Comparison of ENCODE assay signal across 8 cellular contexts in genomic region chr17:33964344-33964979, GRCh38.
DNase-seq lines count a peak whose midpoint lies in the region; ATAC-seq and TF ChIP-seq lines count a peak whose summit lies in the region.

No MANE protein-coding gene starts in this region.

- H3K27ac ChIP-seq in tibial artery (no peak overlapping the region), GM23248 (no peak overlapping the region)

- H3F3A ChIP-seq in GM23248 (ENCODE audit: insufficient read depth), result no peaks in the 10 kb centered on the region

- POLR2A ChIA-PET in activated B cell treated with CpG ODN at 0.5 μM for 24 hours (lab: Charles Lee), result no interaction called here

- no peaks in the 10 kb centered on the region for H3K79me2 ChIP-seq in GM23248 (ENCODE audit: insufficient read depth)

- TF ChIP-seq CTCF in GM10266 (IDR thresholded peaks at IDR 0.05; ENCODE audit: control insufficient read depth, insufficient read depth, low read depth, missing control alignments) (peak; percentile 32), activated B cell treated with CpG ODN at 0.5 μM for 24 hours (IDR thresholded peaks at IDR 0.05) (no peak), tibial artery (IDR thresholded peaks at IDR 0.05) (no peak)

- in situ Hi-C loops in GM23248 (cut with MboI), result no loop called here

- no peaks in the 10 kb centered on the region for H3K36me3 Mint-ChIP-seq in activated B cell treated with CpG ODN at 0.5 μM for 24 hours (ENCODE audit: low read depth)
- peaks cover 0 to 4% of the 10 kb centered on the region in 2 donors for H3K36me3 Mint-ChIP-seq in stimulated activated naive B cell treated with anti-CD40 and anti-IgM and Interleukin-4, amounts not matched to agents 10 μg/mL and 1 μg/mL and 100 μg/mL, for 72 hours

- H3K9ac ChIP-seq in GM23248, result no peak overlapping the region

- no peaks in the 10 kb centered on the region for H3K4me1 ChIP-seq in tibial artery
- no peaks in the 10 kb centered on the region for H3K4me1 ChIP-seq in GM23248 (ENCODE audit: insufficient read depth)

- H3K36me3 ChIP-seq in tibial artery, result no peaks in the 10 kb centered on the region
- no peaks in the 10 kb centered on the region for H3K36me3 ChIP-seq in GM23248 (ENCODE audit: low read depth)

- H3K4me2 ChIP-seq in GM23248 (ENCODE audit: unreplicated experiment), result no peak overlapping the region

- H3K27me3 ChIP-seq in tibial artery (no peaks in the 10 kb centered on the region), GM23248 (replicated peaks; ENCODE audit: insufficient read depth) (no peaks in the 10 kb centered on the region)

- H3K4me3 Mint-ChIP-seq in activated B cell treated with CpG ODN at 0.5 μM for 24 hours, result peak overlapping the region; percentile 17
- peak overlapping the region; percentile 18 to 31 for H3K4me3 Mint-ChIP-seq in stimulated activated naive B cell treated with anti-CD40 and anti-IgM and Interleukin-4, amounts not matched to agents 10 μg/mL and 1 μg/mL and 100 μg/mL, for 72 hours

- no peaks in the 10 kb centered on the region for H3K9me3 ChIP-seq in tibial artery
- H3K9me3 ChIP-seq in GM23248 (ENCODE audit: low read depth), result no peaks in the 10 kb centered on the region

- intact Hi-C loops in activated B cell treated with CpG ODN at 0.5 μM for 24 hours (cut with micrococcal nuclease) (no loop called here), tibial artery (cut with DNase I; ENCODE audit: low total_unique reads) (no loop called here)

- WGBS in GM23248 (ENCODE audit: low coverage in 1 of 2, low lambda C conversion rate in 2 of 2, missing lambda C conversion rate in 2 of 2), 2 experiments, result 16 to 17% methylated on average over 5 of the region's 5 CpGs

- no peak overlapping the region for H3K4me3 ChIP-seq in tibial artery
- no peak overlapping the region for H3K4me3 ChIP-seq in GM23248

- CTCF ChIA-PET in activated B cell treated with CpG ODN at 0.5 μM for 24 hours (lab: Charles Lee), result no interaction called here

- peak; percentile 68 for DNase-seq in GM10266 (ENCODE audit: extremely low spot score)
- no peak for DNase-seq in activated B cell treated with CpG ODN at 0.5 μM for 24 hours
- DNase-seq in stimulated activated naive B cell treated with anti-CD40 and anti-IgM and Interleukin-4, amounts not matched to agents 10 μg/mL and 1 μg/mL and 100 μg/mL, for 72 hours, result peak; percentile 54
- no peak for DNase-seq in EL
- DNase-seq in tibial artery, result no peak
- no peak for DNase-seq in GM23248

- peaks cover 4% of the 10 kb centered on the region for H3K9me3 Mint-ChIP-seq in activated B cell treated with CpG ODN at 0.5 μM for 24 hours
- H3K9me3 Mint-ChIP-seq in stimulated activated naive B cell treated with anti-CD40 and anti-IgM and Interleukin-4, amounts not matched to agents 10 μg/mL and 1 μg/mL and 100 μg/mL, for 72 hours, result peaks cover 5 to 7% of the 10 kb centered on the region in 2 donors

- peak overlapping the region; percentile 71 for H3K27ac Mint-ChIP-seq in activated B cell treated with CpG ODN at 0.5 μM for 24 hours
- H3K27ac Mint-ChIP-seq in stimulated activated naive B cell treated with anti-CD40 and anti-IgM and Interleukin-4, amounts not matched to agents 10 μg/mL and 1 μg/mL and 100 μg/mL, for 72 hours, result peak overlapping the region; percentile 61

- peak; percentile 89 for ATAC-seq in GM19351 (IDR thresholded peaks at IDR 0.05; ENCODE audit: unreplicated experiment)
- ATAC-seq in HG03159 (IDR thresholded peaks at IDR 0.05; ENCODE audit: unreplicated experiment), result peak; percentile 80
- ATAC-seq in activated B cell treated with CpG ODN at 0.5 μM for 24 hours (ENCODE audit: low read depth), result peak; percentile 84
- peak; percentile 86 to 88 for ATAC-seq in stimulated activated naive B cell treated with anti-CD40 and anti-IgM and Interleukin-4, amounts not matched to agents 10 μg/mL and 1 μg/mL and 100 μg/mL, for 72 hours (replicated peaks)

- H2AFZ ChIP-seq in GM23248, result no peak overlapping the region

- H3K4me1 Mint-ChIP-seq in activated B cell treated with CpG ODN at 0.5 μM for 24 hours, result peaks cover 40% of the 10 kb centered on the region
- H3K4me1 Mint-ChIP-seq in stimulated activated naive B cell treated with anti-CD40 and anti-IgM and Interleukin-4, amounts not matched to agents 10 μg/mL and 1 μg/mL and 100 μg/mL, for 72 hours, result peaks cover 26 to 51% of the 10 kb centered on the region in 2 donors

- H3K27me3 Mint-ChIP-seq in activated B cell treated with CpG ODN at 0.5 μM for 24 hours, result peaks cover 8% of the 10 kb centered on the region
- H3K27me3 Mint-ChIP-seq in stimulated activated naive B cell treated with anti-CD40 and anti-IgM and Interleukin-4, amounts not matched to agents 10 μg/mL and 1 μg/mL and 100 μg/mL, for 72 hours, result peaks cover 24 to 27% of the 10 kb centered on the region in 2 donors

- no peaks in the 10 kb centered on the region for H3K9me2 ChIP-seq in GM23248 (ENCODE audit: insufficient read depth)

- H4K20me1 ChIP-seq in GM23248 (ENCODE audit: insufficient read depth), result no peaks in the 10 kb centered on the region

Comparison
In these comparisons a context has a peak if more than half of its experiments do, and no peak if none do; other contexts are left out.
1. DNase-seq: peak in GM10266 (single experiment) and stimulated activated naive B cell treated with anti-CD40 and anti-IgM and Interleukin-4, amounts not matched to agents 10 μg/mL and 1 μg/mL and 100 μg/mL, for 72 hours (single experiment); none in activated B cell treated with CpG ODN at 0.5 μM for 24 hours (single experiment), EL (single experiment), tibial artery (0 of 2) and GM23248 (single experiment).
2. Peak in every context shown above with its lines, with median percentiles within 50 percentile points of each other: ATAC-seq.